ENCODE assay signal across 1 cellular context in genomic region chr10:119256030-119256429, GRCh38.
TF ChIP-seq lines count a peak whose summit lies in the region.

No MANE protein-coding gene starts in this region.

TF ChIP-seq in HCT116, 20 proteins besides CTCF, POLR2A, EP300 and RAD21 (continued from another document):
- no peak for TF ChIP-seq MAX (IDR thresholded peaks at IDR 0.05)
- no peak for TF ChIP-seq JUND (IDR thresholded peaks at IDR 0.05)
TF ChIP-seq in HCT116: peak in this region for 0.
